1 cellular context compared by ENCODE assay signal in genomic region chr9:94156549-94157407, GRCh38.
TF ChIP-seq lines count a peak whose summit lies in the region.

No MANE protein-coding gene starts in this region.

TF ChIP-seq in K562, 482 proteins besides CTCF, POLR2A, EP300 and RAD21 (continued from another document):
- peak; percentile 55 for TF ChIP-seq ARID1B (IDR thresholded peaks at IDR 0.05)
- TF ChIP-seq MAFG (tag; conservative IDR thresholded peaks at IDR 0.05), result peak; percentile 87
- no peak for TF ChIP-seq ZNF280A (IDR thresholded peaks at IDR 0.05; ENCODE audit: low read depth, partially characterized antibody)
- 0 out of 2 replicates have a peak, but pooled peaks have one; percentile 44 for TF ChIP-seq ZNF589 (CRISPR knock-in tag; IDR thresholded peaks at IDR 0.05; ENCODE audit: low read depth)
- TF ChIP-seq VEZF1 (CRISPR knock-in tag; IDR thresholded peaks at IDR 0.05), result no peak
- peak; percentile 89 for TF ChIP-seq SPI1 (IDR thresholded peaks at IDR 0.05; ENCODE audit: borderline replicate concordance, low read depth, low read length)
- TF ChIP-seq ZNF224 (CRISPR knock-in tag; IDR thresholded peaks at IDR 0.05), result no peak
- no peak for TF ChIP-seq ATF1 (CRISPR knock-in tag; IDR thresholded peaks at IDR 0.05)
- TF ChIP-seq ATF1 (tag; IDR thresholded peaks at IDR 0.05), result peak; percentile 36; the same call in 1 of the 2 replicates
- no peak for TF ChIP-seq BRCA1 (IDR thresholded peaks at IDR 0.05)
- no peak for TF ChIP-seq BRCA1 (CRISPR knock-in tag; IDR thresholded peaks at IDR 0.05)
- TF ChIP-seq PHF20 (IDR thresholded peaks at IDR 0.05; ENCODE audit: partially characterized antibody), result peak; percentile 41
- TF ChIP-seq MTA2 (IDR thresholded peaks at IDR 0.05; ENCODE audit: low read depth), result 0 out of 2 replicates have a peak, but pooled peaks have one; percentile 15
- TF ChIP-seq ZEB2 (IDR thresholded peaks at IDR 0.05), result 0 out of 2 replicates have a peak, but pooled peaks have one; percentile 14
- no peak for TF ChIP-seq ZNF184 (CRISPR knock-in tag; IDR thresholded peaks at IDR 0.05)
- TF ChIP-seq CHD4 (IDR thresholded peaks at IDR 0.05; ENCODE audit: insufficient read depth, insufficient replicate concordance, low read depth, low read length, poor library complexity, severe bottlenecking), result peak; percentile 37
- TF ChIP-seq KAT7 (CRISPR knock-in tag; IDR thresholded peaks at IDR 0.05; ENCODE audit: borderline replicate concordance), result no peak
- no peak for TF ChIP-seq NR4A1 (CRISPR knock-in tag; IDR thresholded peaks at IDR 0.05)
- TF ChIP-seq NR4A1 (tag; IDR thresholded peaks at IDR 0.05), result peak; percentile 71
- no peak for TF ChIP-seq BCL6 (CRISPR knock-in tag; IDR thresholded peaks at IDR 0.05)
- no peak for TF ChIP-seq ZNF354B (CRISPR knock-in tag; IDR thresholded peaks at IDR 0.05)
- no peak; the same call in 1 of the 2 replicates for TF ChIP-seq ZNF24 (IDR thresholded peaks at IDR 0.05)
- 0 out of 2 replicates have a peak, but pooled peaks have one; percentile 18 for TF ChIP-seq GMEB1 (CRISPR knock-in tag; IDR thresholded peaks at IDR 0.05)
- no peak for TF ChIP-seq CAMTA2 (CRISPR knock-in tag; conservative IDR thresholded peaks at IDR 0.05)
- no peak for TF ChIP-seq ILF3 (IDR thresholded peaks at IDR 0.05; ENCODE audit: borderline replicate concordance)
- no peak for TF ChIP-seq ZC3H11A (IDR thresholded peaks at IDR 0.05; ENCODE audit: low read depth, low read length)
- no peak for TF ChIP-seq WHSC1 (IDR thresholded peaks at IDR 0.05; ENCODE audit: low read length)
- TF ChIP-seq KDM5B (IDR thresholded peaks at IDR 0.05; ENCODE audit: insufficient replicate concordance, low read depth, low read length), result peak; percentile 37
- TF ChIP-seq ZNF766 (CRISPR knock-in tag; conservative IDR thresholded peaks at IDR 0.05), result peak; percentile 78; the same call in 1 of the 2 replicates
- no peak for TF ChIP-seq TEAD4 (IDR thresholded peaks at IDR 0.05; ENCODE audit: low read length)
- no peak for TF ChIP-seq TEAD4 (CRISPR knock-in tag; IDR thresholded peaks at IDR 0.05; ENCODE audit: borderline replicate concordance)
- 0 out of 2 replicates have a peak, but pooled peaks have one; percentile 20 for TF ChIP-seq POLR2AphosphoS5 (IDR thresholded peaks at IDR 0.05; ENCODE audit: control insufficient read depth, insufficient read depth, low read depth, low read length)
- peak; percentile 61 for TF ChIP-seq MAFF (IDR thresholded peaks at IDR 0.05; ENCODE audit: low read length)
- no peak for TF ChIP-seq POLR3A (IDR thresholded peaks at IDR 0.05; ENCODE audit: borderline replicate concordance, extremely low read depth, insufficient read depth, insufficient read length)
- TF ChIP-seq ZSCAN29 (IDR thresholded peaks at IDR 0.05), result no peak
- TF ChIP-seq E2F8 (IDR thresholded peaks at IDR 0.05; ENCODE audit: low read depth, partially characterized antibody), result no peak
- TF ChIP-seq POLR2H (tag; IDR thresholded peaks at IDR 0.05; ENCODE audit: low read depth), result peak; percentile 68; the same call in 1 of the 2 replicates
- TF ChIP-seq NBN (IDR thresholded peaks at IDR 0.05; ENCODE audit: low read depth), result peak; percentile 44; the same call in 1 of the 2 replicates
- TF ChIP-seq GATAD2B (IDR thresholded peaks at IDR 0.05; ENCODE audit: borderline replicate concordance), result peak; percentile 15; the same call in 1 of the 2 replicates
- TF ChIP-seq MTA1 (IDR thresholded peaks at IDR 0.05; ENCODE audit: borderline replicate concordance), result 0 out of 2 replicates have a peak, but pooled peaks have one; percentile 47
- TF ChIP-seq TRIM25 (IDR thresholded peaks at IDR 0.05; ENCODE audit: borderline replicate concordance), result no peak
